ENCODE assay signal across 17 cellular contexts in genomic region chr2:241656190-241656741, GRCh38.
"Had no signal": no experiment of that assay in that cellular context is flagged by ENCODE, and none has a peak within 500 bp of the region (broad histone marks: within the 10 kb centered on the region; RNA-seq: fewer than 3 reads in every experiment).

No MANE protein-coding gene starts in this region.

- H3K27me3 Mint-ChIP-seq: stimulated activated memory B cell treated with anti-CD40 and anti-IgM and Interleukin-4, amounts not matched to agents 10 μg/mL and 1 μg/mL and 100 μg/mL, for 72 hours had no signal

- H3K27ac Mint-ChIP-seq: activated naive CD4-positive, alpha-beta T cell treated with anti-CD3 and anti-CD28 coated beads for 36 hours; stimulated activated memory B cell treated with anti-CD40 and anti-IgM and Interleukin-4, amounts not matched to agents 10 μg/mL and 1 μg/mL and 100 μg/mL, for 72 hours; T-helper 1 cell treated with Interleukin-12 subunit alpha and Interleukin-12 subunit beta and Interleukin-4 antibody, amounts not matched to agents 30 μg/mL and 1 μg/mL, for 36 hours; WTC11 had no signal

- ATAC-seq: stimulated activated memory B cell treated with anti-CD40 and anti-IgM and Interleukin-4, amounts not matched to agents 10 μg/mL and 1 μg/mL and 100 μg/mL, for 72 hours; WTC11 had no signal

- H3K9me3 ChIP-seq: sigmoid colon, transverse colon, uterus had no signal

- H3K4me3 ChIP-seq: cardiac muscle cell, sigmoid colon, smooth muscle cell, transverse colon, uterus had no signal

- H3K27ac ChIP-seq: cardiac muscle cell, epithelial cell of prostate, parathyroid adenoma, sigmoid colon, transverse colon, uterus had no signal

- H3K9me3 Mint-ChIP-seq: activated naive CD4-positive, alpha-beta T cell treated with anti-CD3 and anti-CD28 coated beads for 36 hours; stimulated activated memory B cell treated with anti-CD40 and anti-IgM and Interleukin-4, amounts not matched to agents 10 μg/mL and 1 μg/mL and 100 μg/mL, for 72 hours; T-helper 1 cell treated with Interleukin-12 subunit alpha and Interleukin-12 subunit beta and Interleukin-4 antibody, amounts not matched to agents 30 μg/mL and 1 μg/mL, for 36 hours; WTC11 had no signal

- H3K27me3 ChIP-seq: cardiac muscle cell, sigmoid colon, transverse colon, uterus had no signal

- H3K36me3 ChIP-seq: uterus had no signal

- H3K4me3 Mint-ChIP-seq: activated naive CD4-positive, alpha-beta T cell treated with anti-CD3 and anti-CD28 coated beads for 36 hours; stimulated activated memory B cell treated with anti-CD40 and anti-IgM and Interleukin-4, amounts not matched to agents 10 μg/mL and 1 μg/mL and 100 μg/mL, for 72 hours; T-helper 1 cell treated with Interleukin-12 subunit alpha and Interleukin-12 subunit beta and Interleukin-4 antibody, amounts not matched to agents 30 μg/mL and 1 μg/mL, for 36 hours; WTC11 had no signal

- H3K4me1 Mint-ChIP-seq: stimulated activated memory B cell treated with anti-CD40 and anti-IgM and Interleukin-4, amounts not matched to agents 10 μg/mL and 1 μg/mL and 100 μg/mL, for 72 hours; WTC11 had no signal

- DNase-seq: activated CD8-positive, alpha-beta memory T cell treated with anti-CD3 and anti-CD28 coated beads, Interleukin-2, amount 50 U/mL, for 4 hours; activated effector memory CD4-positive, alpha-beta T cell treated with Interleukin-2 at 50 U/mL for 16 hours; activated naive CD4-positive, alpha-beta T cell treated with anti-CD3 and anti-CD28 coated beads for 36 hours; activated T-cell treated with anti-CD3 and anti-CD28 coated beads, Interleukin-2, amount 50 U/mL, for 48 hours; nucleus accumbens; sigmoid colon; stimulated activated CD4-positive, alpha-beta T cell treated with anti-CD3 and anti-CD28 coated beads, Interleukin-15, amount 100 ng/mL, for 24 hours; T1000; transverse colon; uterus had no signal

- H3K4me1 ChIP-seq: parathyroid adenoma, transverse colon, uterus had no signal
